14 cellular contexts compared by ENCODE assay signal in the genomic region with DNA sequence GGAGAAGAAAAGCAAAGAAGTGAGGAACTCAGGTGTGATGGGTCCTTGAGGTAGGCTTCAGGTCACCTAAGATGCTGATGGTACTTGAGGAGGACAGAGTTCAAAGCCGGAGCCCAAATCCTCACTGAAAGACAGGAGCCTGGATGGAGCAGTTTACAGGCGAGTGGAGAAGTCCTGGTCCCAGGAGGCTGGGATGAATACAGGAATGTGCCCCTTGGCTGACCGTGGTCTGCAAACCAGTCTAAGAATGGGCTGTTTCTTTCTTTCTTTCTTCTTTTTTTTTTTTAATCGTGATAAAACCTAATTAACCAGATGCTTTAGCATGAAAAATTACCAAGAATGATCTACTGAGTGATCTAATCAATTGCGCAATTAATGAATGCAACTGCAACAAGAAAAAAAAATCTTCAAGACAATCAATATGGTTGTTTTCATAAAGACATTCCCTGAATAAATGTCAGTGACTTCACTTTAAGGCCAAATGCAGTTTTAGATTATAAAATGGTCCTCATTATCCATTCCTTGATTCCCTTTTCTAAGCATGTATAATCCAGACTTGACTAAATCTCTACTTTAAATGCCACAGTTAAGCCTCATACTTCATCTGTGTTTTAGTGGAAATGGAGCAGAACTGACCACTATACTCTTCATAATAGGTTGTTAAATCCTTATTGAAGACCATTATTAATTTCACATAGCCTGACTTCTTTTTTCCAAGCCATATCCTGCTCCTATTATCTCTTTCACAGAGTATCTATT. TPM values are rescaled to one million over a fixed set of nuclear protein-coding genes. Genes with fewer than 3 reads are reported as not detected.
A peak's percentile ranks its signal among the peaks of the same experiment; 100 is the strongest.
DNase-seq lines count a peak whose midpoint lies in the region; ATAC-seq, FAIRE-seq and TF ChIP-seq lines count a peak whose summit lies in the region.
"Had no signal": no experiment of that assay in that cellular context is flagged by ENCODE, and none has a peak within 500 bp of the region (broad histone marks: within the 10 kb centered on the region; RNA-seq: fewer than 3 reads in every experiment).

No MANE protein-coding gene starts in this region.

- peak; percentile 34 for FAIRE-seq in keratinocyte (lab: Jason Lieb, UNC)

- H3K4me2 ChIP-seq in keratinocyte (ENCODE audit: control insufficient read depth, extremely low read depth, insufficient read depth, low read depth, low read length), result no peak overlapping the region

- H4K20me1 ChIP-seq in keratinocyte (ENCODE audit: control insufficient read depth, extremely low read depth, insufficient read depth, low read length), result no peaks in the 10 kb centered on the region

- intact Hi-C loops in natural killer cell (cut with micrococcal nuclease), result loop anchor here (10.0 kb wide), 1 partner anchor 647 kb away; no protein-coding TSS in a partner anchor

- H3K36me3 ChIP-seq in adipocyte (ENCODE audit: control insufficient read depth, insufficient read depth, low read length, severe bottlenecking), result no peaks in the 10 kb centered on the region
- no peaks in the 10 kb centered on the region for H3K36me3 ChIP-seq in keratinocyte (ENCODE audit: control insufficient read depth in 2 of 2, extremely low read depth in 1 of 2, insufficient read depth in 2 of 2, low read length in 2 of 2)

- peaks cover 27% of the 10 kb centered on the region for H3K4me1 ChIP-seq in adipocyte (ENCODE audit: control insufficient read depth, insufficient read depth, low read length)
- H3K4me1 ChIP-seq in keratinocyte (ENCODE audit: control insufficient read depth, extremely low read depth, insufficient read depth, low read length), result peaks cover 7% of the 10 kb centered on the region

- DNase-seq in natural killer cell, result no peak
- no peak for DNase-seq in natural killer cell treated with Interleukin-12 subunit alpha and Interleukin-12 subunit beta and Interleukin-15 and Interleukin-18, amount 100 ng/mL, for 72 hours (ENCODE audit: low spot score)
- DNase-seq in adipocyte (ENCODE audit: low read depth), result peak; percentile 37
- no peak for DNase-seq in keratinocyte (ENCODE audit: low read depth, low spot score)
- no peak for DNase-seq in GM20000 (ENCODE audit: low spot score)
- DNase-seq in cerebellar cortex (ENCODE audit: low spot score), result no peak
- DNase-seq in ecto neural progenitor cell (ENCODE audit: low spot score), result no peak
- DNase-seq: activated naive CD8-positive, alpha-beta T cell treated with anti-CD3 and anti-CD28 coated beads, Interleukin-2, amount 50 U/mL, for 24 hours; caudate nucleus; NCI-H226; SIG-M5; T-helper 9 cell; trophoblast cell had no signal

- H2AFZ ChIP-seq in keratinocyte (ENCODE audit: control insufficient read depth, low read length), result no peak overlapping the region

- no peaks in the 10 kb centered on the region for H3K36me3 Mint-ChIP-seq in natural killer cell
- peaks cover 12% of the 10 kb centered on the region for H3K36me3 Mint-ChIP-seq in natural killer cell treated with Interleukin-12 subunit alpha and Interleukin-12 subunit beta and Interleukin-15 and Interleukin-18, amount 100 ng/mL, for 72 hours

- no peak overlapping the region for H3K27ac ChIP-seq in keratinocyte (ENCODE audit: control insufficient read depth, insufficient read depth, low read length)

- peaks cover 14 to 26% of the 10 kb centered on the region in 2 donors for H3K27me3 Mint-ChIP-seq in natural killer cell (ENCODE audit: low read depth in 2 of 2)
- peaks cover 19 to 40% of the 10 kb centered on the region in 2 donors for H3K27me3 Mint-ChIP-seq in natural killer cell treated with Interleukin-12 subunit alpha and Interleukin-12 subunit beta and Interleukin-15 and Interleukin-18, amount 100 ng/mL, for 72 hours

- peak overlapping the region; percentile 75 for H3K4me3 ChIP-seq in adipocyte (ENCODE audit: low read length)
- no peak overlapping the region for H3K4me3 ChIP-seq in keratinocyte (ENCODE audit: control insufficient read depth in 2 of 3, extremely low read depth in 1 of 3, insufficient read depth in 2 of 3, low read depth in 1 of 3, low read length in 3 of 3)

- no peaks in the 10 kb centered on the region for H3K9me1 ChIP-seq in keratinocyte (ENCODE audit: control insufficient read depth, extremely low read depth, insufficient read depth, low read length)

- dilution Hi-C loops in keratinocyte (cut with MboI; ENCODE audit: extremely low pct_ligation_motif_present, low sequenced_read_pairs), result no loop called here

- H3K4me1 Mint-ChIP-seq in natural killer cell, result peaks cover 16 to 17% of the 10 kb centered on the region in 2 donors
- H3K4me1 Mint-ChIP-seq in natural killer cell treated with Interleukin-12 subunit alpha and Interleukin-12 subunit beta and Interleukin-15 and Interleukin-18, amount 100 ng/mL, for 72 hours (ENCODE audit: low read depth in 2 of 2), result peaks cover 14 to 17% of the 10 kb centered on the region in 2 donors

- no peak overlapping the region for H3K9ac ChIP-seq in adipocyte (ENCODE audit: low read length)
- no peak overlapping the region for H3K9ac ChIP-seq in keratinocyte (ENCODE audit: control insufficient read depth, extremely low read depth, insufficient read depth, low read length)

- ATAC-seq in natural killer cell, result no peak
- no peak for ATAC-seq in natural killer cell treated with Interleukin-12 subunit alpha and Interleukin-12 subunit beta and Interleukin-15 and Interleukin-18, amount 100 ng/mL, for 72 hours
- no peak for ATAC-seq in HG03280 (IDR thresholded peaks at IDR 0.05; ENCODE audit: unreplicated experiment)

- no peaks in the 10 kb centered on the region for H3K9me3 Mint-ChIP-seq in natural killer cell
- peaks cover 11% of the 10 kb centered on the region for H3K9me3 Mint-ChIP-seq in natural killer cell treated with Interleukin-12 subunit alpha and Interleukin-12 subunit beta and Interleukin-15 and Interleukin-18, amount 100 ng/mL, for 72 hours

- no peaks in the 10 kb centered on the region for H3K9me3 ChIP-seq in adipocyte (ENCODE audit: control insufficient read depth, low read length)
- no peaks in the 10 kb centered on the region for H3K9me3 ChIP-seq in keratinocyte (ENCODE audit: control insufficient read depth, low read depth, low read length)

- H3K79me2 ChIP-seq in keratinocyte (ENCODE audit: control insufficient read depth, insufficient read depth, low read length), result no peaks in the 10 kb centered on the region

- H3K4me3 Mint-ChIP-seq in natural killer cell, result peak overlapping the region; percentile 94
- no peak overlapping the region for H3K4me3 Mint-ChIP-seq in natural killer cell treated with Interleukin-12 subunit alpha and Interleukin-12 subunit beta and Interleukin-15 and Interleukin-18, amount 100 ng/mL, for 72 hours

- TF ChIP-seq CTCF in natural killer cell (IDR thresholded peaks at IDR 0.05), result no peak
- no peak for TF ChIP-seq CTCF in keratinocyte (optimal IDR thresholded peaks at IDR 0.05 in 1 of 3, IDR thresholded peaks at IDR 0.05 in 1 of 3, conservative IDR thresholded peaks at IDR 0.05 in 1 of 3; ENCODE audit: extremely low read depth in 1 of 3, insufficient read depth in 2 of 3, low read length in 3 of 3)
- TF ChIP-seq CTCF in GM20000 (IDR thresholded peaks at IDR 0.05; ENCODE audit: extremely low read depth, missing control alignments), result no peak

- H3K27ac Mint-ChIP-seq in natural killer cell, result no peak overlapping the region
- H3K27ac Mint-ChIP-seq in natural killer cell treated with Interleukin-12 subunit alpha and Interleukin-12 subunit beta and Interleukin-15 and Interleukin-18, amount 100 ng/mL, for 72 hours, result no peak overlapping the region

- H3K27me3 ChIP-seq in adipocyte (replicated peaks; ENCODE audit: control insufficient read depth, insufficient read depth, low read length) (peaks cover 17% of the 10 kb centered on the region), keratinocyte (ENCODE audit: control insufficient read depth, extremely low read depth, insufficient read depth, low read length) (no peaks in the 10 kb centered on the region)

RNA-seq across cellular contexts. Expression of gene SETD7, which starts 51.5 kb away (rescaled TPM):
- 1 to 10 TPM; 2.6 to 4.1 (median 3.3) TPM for total RNA-seq in natural killer cell
- 10 to 100 TPM in 1 of 2 donors, 1 to 10 TPM in 1; 5.7 to 10.1 TPM for total RNA-seq in natural killer cell treated with Interleukin-12 subunit alpha and Interleukin-12 subunit beta and Interleukin-15 and Interleukin-18, amount 100 ng/mL, for 72 hours
- 14.2 to 18.8 TPM (median 15.8 TPM) in 3 replicates for polyA plus RNA-seq in keratinocyte
- 18.6 TPM for polyA plus RNA-seq in keratinocyte (2011; ENCODE audit: low read depth)
- 18.3 and 27.8 TPM in 2 replicates for polyA plus RNA-seq in keratinocyte (2011; cell fraction: cytosol; rRNA removed)
- polyA plus RNA-seq in keratinocyte (2011; cell fraction: nucleus; rRNA removed), result 18.4 and 20.6 TPM in 2 replicates
- 24.4 TPM in 2 replicates for polyA plus RNA-seq in keratinocyte (2012; ENCODE audit: low replicate concordance)
- 30.1 to 35.8 TPM (median 35.1 TPM) in 3 replicates for polyA minus RNA-seq in keratinocyte
- polyA minus RNA-seq in keratinocyte (2011; cell fraction: cytosol; rRNA and poly(A)+ RNA removed), result 25.7 TPM
- polyA minus RNA-seq in keratinocyte (2011; cell fraction: nucleus; rRNA and poly(A)+ RNA removed), result 17.6 and 35.6 TPM in 2 replicates

RNA-seq across cellular contexts. Expression of gene MGST2, which starts 58.1 kb away (rescaled TPM):
- total RNA-seq in natural killer cell, result 10 to 100 TPM in 2 of 3 donors, 1 to 10 TPM in 1; 7.8 to 17.0 (median 10.9) TPM
- 10 to 100 TPM in 1 of 2 donors, 1 to 10 TPM in 1; 8.2 to 19.0 TPM for total RNA-seq in natural killer cell treated with Interleukin-12 subunit alpha and Interleukin-12 subunit beta and Interleukin-15 and Interleukin-18, amount 100 ng/mL, for 72 hours
- polyA plus RNA-seq in keratinocyte, result 42.9 to 57.6 TPM (median 43.7 TPM) in 3 replicates
- 24.6 TPM for polyA plus RNA-seq in keratinocyte (2011; ENCODE audit: low read depth)
- polyA plus RNA-seq in keratinocyte (2011; cell fraction: cytosol; rRNA removed), result 34.6 and 53.1 TPM in 2 replicates
- polyA plus RNA-seq in keratinocyte (2011; cell fraction: nucleus; rRNA removed), result 43.3 and 67.4 TPM in 2 replicates
- polyA plus RNA-seq in keratinocyte (2012; ENCODE audit: low replicate concordance), result 36.2 and 44.2 TPM in 2 replicates
- 3.9 to 21.6 TPM (median 12.9 TPM) in 3 replicates for polyA minus RNA-seq in keratinocyte
- polyA minus RNA-seq in keratinocyte (2011; cell fraction: cytosol; rRNA and poly(A)+ RNA removed), result 8.4 TPM
- 10.0 and 10.2 TPM in 2 replicates for polyA minus RNA-seq in keratinocyte (2011; cell fraction: nucleus; rRNA and poly(A)+ RNA removed)
